In genomic region chr4:137825505-137825904, GRCh38 we compare ENCODE assay signal across 8 cellular contexts.
"Had no signal": no experiment of that assay in that cellular context is flagged by ENCODE, and none has a peak within 500 bp of the region (broad histone marks: within the 10 kb centered on the region; RNA-seq: fewer than 3 reads in every experiment).

No MANE protein-coding gene starts in this region.

- H3K4me3 Mint-ChIP-seq: GM23338, H9, HFFc6 had no signal

- H3K4me1 ChIP-seq: HAP-1 had no signal

- H3K4me2 ChIP-seq: GM23338 had no signal

- H3K4me3 ChIP-seq: GM23338, HAP-1 had no signal

- H2AFZ ChIP-seq: GM23338 had no signal

- H3K4me1 Mint-ChIP-seq: GM23338, H9 had no signal

- DNase-seq: GOT3, H7, H9, HCEC 1CT, HFFc6 had no signal

- ATAC-seq: GM23338, HCT116 had no signal

- H3K9me3 ChIP-seq: HAP-1 had no signal

- H3K36me3 ChIP-seq: HAP-1 had no signal

- H3K27ac Mint-ChIP-seq: GM23338, H9, HFFc6 had no signal
